In genomic region chr5:180818275-180818674, GRCh38 we compare ENCODE assay signal across 16 cellular contexts. TPM values are rescaled to one million over a fixed set of nuclear protein-coding genes. Genes with fewer than 3 reads are reported as not detected.
DNase-seq lines count a peak whose midpoint lies in the region; ATAC-seq, FAIRE-seq and TF ChIP-seq lines count a peak whose summit lies in the region.
"Had no signal": no experiment of that assay in that cellular context is flagged by ENCODE, and none has a peak within 500 bp of the region (broad histone marks: within the 10 kb centered on the region; RNA-seq: fewer than 3 reads in every experiment).

No MANE protein-coding gene starts in this region.

- intact Hi-C loops in IMR-90 (cut with micrococcal nuclease): no loop called here
- intact Hi-C loops in GM12878 (cut with micrococcal nuclease; ENCODE audit: unreplicated experiment): no loop called here

- no peak overlapping the region for H4K91ac ChIP-seq in IMR-90 (ENCODE audit: insufficient read depth, low read depth, low read length)

- no peak overlapping the region for H3K9ac ChIP-seq in IMR-90 (ENCODE audit: low read depth, low read length)
- H3K9ac ChIP-seq in GM12878 (ENCODE audit: control insufficient read depth, insufficient read depth, low read length): no peak overlapping the region

- no peaks in the 10 kb centered on the region for H3K79me2 ChIP-seq in GM12878 (ENCODE audit: control insufficient read depth, insufficient read depth, low read length)

- H3K9me1 ChIP-seq in IMR-90 (ENCODE audit: insufficient read depth, low read length): no peaks in the 10 kb centered on the region; the same call in 1 of the 2 replicates

- H3K4ac ChIP-seq in IMR-90 (ENCODE audit: low read depth, low read length): peak overlapping the region; percentile 25; the same call in 1 of the 2 replicates

- peak overlapping the region; percentile 71 to 79 for H3K4me3 Mint-ChIP-seq in stimulated activated naive B cell treated with anti-CD40 and anti-IgM and Interleukin-4, amounts not matched to agents 10 μg/mL and 1 μg/mL and 100 μg/mL, for 72 hours
- no peak overlapping the region for H3K4me3 Mint-ChIP-seq in activated T-cell treated with anti-CD3 and anti-CD28 coated beads, Interleukin-2, amount 50 U/mL, for 24 hours
- H3K4me3 Mint-ChIP-seq: activated CD8-positive, alpha-beta T cell treated with anti-CD3 and anti-CD28 coated beads, Interleukin-2, amount 10 ng/mL, durations not matched to agents 7 days and 5 days had no signal

- TF ChIP-seq CTCF in IMR-90 (conservative IDR thresholded peaks at IDR 0.05; ENCODE audit: low read depth, low read length) (no peak), GM12878 (IDR thresholded peaks at IDR 0.05 in 2 of 3, conservative IDR thresholded peaks at IDR 0.05 in 1 of 3; ENCODE audit: control insufficient read depth in 2 of 3, extremely low read depth in 1 of 3, insufficient read depth in 1 of 3, low read depth in 3 of 3, low read length in 3 of 3) (no peak), D721Med (IDR thresholded peaks at IDR 0.05; ENCODE audit: insufficient read depth, missing control alignments) (no peak)

- H2BK120ac ChIP-seq in IMR-90 (ENCODE audit: low read depth, low read length): no peak overlapping the region

- H3K9me3 ChIP-seq in IMR-90 (ENCODE audit: control insufficient read depth, insufficient read depth, low read length): no peaks in the 10 kb centered on the region
- no peaks in the 10 kb centered on the region for H3K9me3 ChIP-seq in GM12878 (replicated peaks; ENCODE audit: control insufficient read depth, insufficient read depth, low read length)
- no peaks in the 10 kb centered on the region for H3K9me3 ChIP-seq in muscle layer of duodenum (ENCODE audit: control insufficient read depth in 1 of 2, low read length in 2 of 2)

- H3K36me3 ChIP-seq in IMR-90 (ENCODE audit: control insufficient read depth, insufficient read depth, low read length) (no peaks in the 10 kb centered on the region), GM12878 (ENCODE audit: control insufficient read depth in 2 of 2, insufficient read depth in 2 of 2, low read length in 1 of 2) (no peaks in the 10 kb centered on the region), muscle layer of duodenum (ENCODE audit: control insufficient read depth in 1 of 2, insufficient read depth in 2 of 2, low read length in 2 of 2) (no peaks in the 10 kb centered on the region)
- H3K36me3 ChIP-seq: cardiac muscle cell had no signal

- no peak overlapping the region for H4K8ac ChIP-seq in IMR-90 (ENCODE audit: low read depth in 2 of 2, low read length in 2 of 2)

- H2BK15ac ChIP-seq in IMR-90 (ENCODE audit: low read depth, low read length): no peak overlapping the region

- TF ChIP-seq EP300 in GM12878 (IDR thresholded peaks at IDR 0.05; ENCODE audit: borderline replicate concordance in 1 of 2, control insufficient read depth in 1 of 2, low read depth in 2 of 2, low read length in 2 of 2): no peak

- no peak overlapping the region for H2AK5ac ChIP-seq in IMR-90 (ENCODE audit: low read depth, low read length)

- H3K4me2 ChIP-seq in IMR-90 (ENCODE audit: low read depth, low read length) (no peak overlapping the region), GM12878 (ENCODE audit: control insufficient read depth, insufficient read depth) (no peak overlapping the region)

- no peak overlapping the region for H4K5ac ChIP-seq in IMR-90 (ENCODE audit: low read depth, low read length)

- TF ChIP-seq RAD21 in IMR-90 (IDR thresholded peaks at IDR 0.05; ENCODE audit: low read length) (no peak), GM12878 (IDR thresholded peaks at IDR 0.05; ENCODE audit: insufficient read depth, low read depth, low read length) (no peak)

- H4K20me1 ChIP-seq in IMR-90 (ENCODE audit: insufficient read depth, low read length) (no peaks in the 10 kb centered on the region), GM12878 (ENCODE audit: control insufficient read depth, insufficient read depth) (no peaks in the 10 kb centered on the region)

- FAIRE-seq in GM12878 (lab: Jason Lieb, UNC): no peak
- no peak for FAIRE-seq in D721Med (lab: Jason Lieb, UNC)

- 100% methylated on average over 1 of the region's 7 CpGs; no CpG with 5 or more reads in 1 of the 2 experiments for WGBS in IMR-90 (ENCODE audit: extremely low coverage in 2 of 2, insufficient read length in 1 of 2), 2 experiments
- WGBS in GM12878 (ENCODE audit: insufficient coverage, insufficient replicate concordance, low lambda C conversion rate, missing lambda C conversion rate): 96% methylated on average over 7 of the region's 7 CpGs

- H3K27me3 ChIP-seq in IMR-90 (ENCODE audit: control insufficient read depth, insufficient read depth, low read length) (no peaks in the 10 kb centered on the region), GM12878 (replicated peaks in 1 of 2; ENCODE audit: control insufficient read depth in 2 of 2, insufficient read depth in 2 of 2, low read length in 1 of 2) (no peaks in the 10 kb centered on the region), muscle layer of duodenum (ENCODE audit: low read depth, low read length) (no peaks in the 10 kb centered on the region)
- H3K27me3 ChIP-seq: cardiac muscle cell had no signal

- H2AFZ ChIP-seq in IMR-90 (replicated peaks; ENCODE audit: low read length, poor library complexity) (peak overlapping the region; percentile 59), GM12878 (ENCODE audit: control insufficient read depth, low read depth, low read length) (no peak overlapping the region)

- no peaks in the 10 kb centered on the region for H3K9me3 Mint-ChIP-seq in stimulated activated naive B cell treated with anti-CD40 and anti-IgM and Interleukin-4, amounts not matched to agents 10 μg/mL and 1 μg/mL and 100 μg/mL, for 72 hours
- no peaks in the 10 kb centered on the region for H3K9me3 Mint-ChIP-seq in activated T-cell treated with anti-CD3 and anti-CD28 coated beads, Interleukin-2, amount 50 U/mL, for 24 hours

- no peak overlapping the region for H3K4me3 ChIP-seq in IMR-90 (ENCODE audit: insufficient read depth, low read depth, low read length)
- H3K4me3 ChIP-seq in GM12878: no peak overlapping the region
- H3K4me3 ChIP-seq in muscle layer of duodenum (ENCODE audit: low read depth in 1 of 2, low read length in 2 of 2): no peak overlapping the region
- H3K4me3 ChIP-seq: cardiac muscle cell had no signal

- RAD21 ChIA-PET in GM12878 (lab: Charles Lee; ENCODE audit: unreplicated experiment): interaction anchor here (1.3 to 9.0 kb wide), 3 partner anchors 10 to 15 kb away, joined by 4 to 70 read pairs (median 8); no protein-coding TSS in a partner anchor

- CTCF ChIA-PET in IMR-90 (lab: Yijun Ruan, JAX) (no interaction called here), GM12878 (lab: Yijun Ruan, JAX) (interaction anchor here (1.4 to 2.7 kb wide), 3 partner anchors 10 to 19 kb away, joined by 6 to 7 read pairs (median 6); no protein-coding TSS in a partner anchor)

- DNase-seq in IMR-90: no peak
- DNase-seq in GM12878 (ENCODE audit: low read depth, low spot score): no peak
- DNase-seq in stimulated activated naive B cell treated with anti-CD40 and anti-IgM and Interleukin-4, amounts not matched to agents 10 μg/mL and 1 μg/mL and 100 μg/mL, for 72 hours: no peak
- DNase-seq in activated T-cell treated with anti-CD3 and anti-CD28 coated beads, Interleukin-2, amount 50 U/mL, for 24 hours: no peak
- DNase-seq in D721Med (ENCODE audit: insufficient read length, low spot score): no peak
- DNase-seq: activated CD8-positive, alpha-beta T cell treated with anti-CD3 and anti-CD28 coated beads, Interleukin-2, amount 10 ng/mL, durations not matched to agents 7 days and 5 days; activated effector memory CD4-positive, alpha-beta T cell treated with anti-CD3 and anti-CD28 coated beads, Interleukin-2, amount 50 U/mL, for 16 hours; glutamatergic neuron; NCI-H2081; occipital lobe; SIG-M5; stimulated activated CD4-positive, alpha-beta T cell treated with anti-CD3 and anti-CD28 coated beads, Interleukin-1b, Interleukin-23, amount 100 ng/mL, for 48 hours had no signal

- TF ChIP-seq POLR2A in IMR-90 (IDR thresholded peaks at IDR 0.05; ENCODE audit: low read depth, low read length) (no peak), GM12878 (IDR thresholded peaks at IDR 0.05; ENCODE audit: low read depth, low read length) (no peak)

- peaks cover 52 to 77% of the 10 kb centered on the region in 2 donors for H3K4me1 Mint-ChIP-seq in stimulated activated naive B cell treated with anti-CD40 and anti-IgM and Interleukin-4, amounts not matched to agents 10 μg/mL and 1 μg/mL and 100 μg/mL, for 72 hours
- H3K4me1 Mint-ChIP-seq in activated T-cell treated with anti-CD3 and anti-CD28 coated beads, Interleukin-2, amount 50 U/mL, for 24 hours (ENCODE audit: low read depth): peaks cover 61% of the 10 kb centered on the region

- BruUV-seq in IMR-90 (replicated peaks; lab: Mats Ljungman, UMichigan): no TSS peak
- BruUV-seq in GM12878 (replicated peaks; lab: Mats Ljungman, UMichigan): no TSS peak

- H3K27me3 Mint-ChIP-seq in stimulated activated naive B cell treated with anti-CD40 and anti-IgM and Interleukin-4, amounts not matched to agents 10 μg/mL and 1 μg/mL and 100 μg/mL, for 72 hours: peaks cover 0 to 5% of the 10 kb centered on the region in 2 donors
- no peaks in the 10 kb centered on the region for H3K27me3 Mint-ChIP-seq in activated T-cell treated with anti-CD3 and anti-CD28 coated beads, Interleukin-2, amount 50 U/mL, for 24 hours

- H3K4me1 ChIP-seq in IMR-90 (ENCODE audit: control insufficient read depth, insufficient read depth, low read length): peaks cover 11% of the 10 kb centered on the region
- peaks cover 61% of the 10 kb centered on the region for H3K4me1 ChIP-seq in GM12878 (ENCODE audit: control insufficient read depth, insufficient read depth, low read length)
- peaks cover 6% of the 10 kb centered on the region in 2 donors for H3K4me1 ChIP-seq in muscle layer of duodenum (ENCODE audit: control insufficient read depth in 1 of 2, insufficient read depth in 2 of 2, low read length in 2 of 2)

- no peak overlapping the region for H2BK20ac ChIP-seq in IMR-90 (ENCODE audit: low read depth, low read length)

- H3K23ac ChIP-seq in IMR-90 (ENCODE audit: low read depth, low read length): 0 out of 2 replicates have a peak overlapping the region, but pooled peaks have one; percentile 19

- no peak overlapping the region for H3K18ac ChIP-seq in IMR-90 (ENCODE audit: low read depth, low read length)

- dilution Hi-C loops in IMR-90 (cut with HindIII; ENCODE audit: low sequenced_read_pairs, unreplicated experiment): no loop called here

- ATAC-seq in IMR-90 (ENCODE audit: low read depth) (no peak), GM12878 (no peak), GM18520 (IDR thresholded peaks at IDR 0.05; ENCODE audit: unreplicated experiment) (no peak)
- no peak for ATAC-seq in stimulated activated naive B cell treated with anti-CD40 and anti-IgM and Interleukin-4, amounts not matched to agents 10 μg/mL and 1 μg/mL and 100 μg/mL, for 72 hours (replicated peaks)
- no peak for ATAC-seq in activated CD4-positive, CD25-positive, alpha-beta regulatory T cell treated with anti-CD3 and anti-CD28 coated beads, Interleukin-2, amount 50 U/mL, for 24 hours
- ATAC-seq: activated CD8-positive, alpha-beta T cell treated with anti-CD3 and anti-CD28 coated beads, Interleukin-2, amount 10 ng/mL, durations not matched to agents 7 days and 5 days had no signal

- peak overlapping the region; percentile 99 for H3K27ac Mint-ChIP-seq in stimulated activated naive B cell treated with anti-CD40 and anti-IgM and Interleukin-4, amounts not matched to agents 10 μg/mL and 1 μg/mL and 100 μg/mL, for 72 hours
- no peak overlapping the region for H3K27ac Mint-ChIP-seq in activated T-cell treated with anti-CD3 and anti-CD28 coated beads, Interleukin-2, amount 50 U/mL, for 24 hours
- H3K27ac Mint-ChIP-seq: activated CD8-positive, alpha-beta T cell treated with anti-CD3 and anti-CD28 coated beads, Interleukin-2, amount 10 ng/mL, durations not matched to agents 7 days and 5 days had no signal

- H3K79me1 ChIP-seq in IMR-90 (ENCODE audit: low read depth in 1 of 2, low read length in 2 of 2): no peaks in the 10 kb centered on the region; a peak in 1 of 4 replicates

- peaks cover 25 to 29% of the 10 kb centered on the region in 2 donors for H3K36me3 Mint-ChIP-seq in stimulated activated naive B cell treated with anti-CD40 and anti-IgM and Interleukin-4, amounts not matched to agents 10 μg/mL and 1 μg/mL and 100 μg/mL, for 72 hours
- H3K36me3 Mint-ChIP-seq in activated T-cell treated with anti-CD3 and anti-CD28 coated beads, Interleukin-2, amount 50 U/mL, for 24 hours (ENCODE audit: low read depth): no peaks in the 10 kb centered on the region

- H2BK5ac ChIP-seq in IMR-90 (ENCODE audit: low read depth, low read length, poor library complexity, severe bottlenecking): no peak overlapping the region

- SMC1A ChIA-PET in GM12878 (lab: Charles Lee; ENCODE audit: uncharacterized antibody, unreplicated experiment): interaction anchor here (0.6 to 3.8 kb wide), 4 partner anchors 8 to 13 kb away, joined by 3 to 22 read pairs (median 8); no protein-coding TSS in a partner anchor

- no peak overlapping the region for H3K56ac ChIP-seq in IMR-90 (ENCODE audit: extremely low read depth, insufficient read depth, low read length)

- peak overlapping the region; percentile 22 for H2AK9ac ChIP-seq in IMR-90 (replicated peaks; ENCODE audit: low read depth, low read length, poor library complexity)

- H3K14ac ChIP-seq in IMR-90 (replicated peaks; ENCODE audit: low read depth, low read length): no peak overlapping the region

- in situ Hi-C loops in IMR-90 (cut with MboI; ENCODE audit: low sequenced_read_pairs) (no loop called here), GM12878 (cut with MboI) (loop anchor here (25.0 kb wide), 1 partner anchor 1006 kb away; the partner anchor contains the start of genes MGAT4B and SQSTM1)

- POLR2A ChIA-PET in IMR-90 (lab: Charles Lee; ENCODE audit: unreplicated experiment) (interaction anchor here (1.0 kb wide), 1 partner anchor 8 kb away, joined by 3 read pairs; no protein-coding TSS in a partner anchor), GM12878 (lab: Charles Lee) (interaction anchor here (1.5 to 3.8 kb wide), 3 partner anchors 9 to 14 kb away, joined by 5 to 41 read pairs (median 10); no protein-coding TSS in a partner anchor)

- H3K27ac ChIP-seq in IMR-90 (ENCODE audit: insufficient read depth, low read length) (no peak overlapping the region), GM12878 (ENCODE audit: control insufficient read depth, insufficient read depth) (0 out of 2 replicates have a peak overlapping the region, but pooled peaks have one; percentile 9), muscle layer of duodenum (ENCODE audit: low read length) (peak overlapping the region; percentile 67)
- H3K27ac ChIP-seq: cardiac muscle cell had no signal

RNA-seq across cellular contexts. Expression of gene MGAT1, which starts 15.7 kb away (rescaled TPM):
- 56.3 and 62.2 TPM in 2 replicates for total RNA-seq in IMR-90 (2012; rRNA removed)
- 141 and 150 TPM in 2 replicates for polyA plus RNA-seq in IMR-90 (2012; rRNA removed)
- polyA plus RNA-seq in IMR-90 (2012; cell fraction: cytosol; rRNA removed): 154 and 222 TPM in 2 replicates
- 76.6 and 140 TPM in 2 replicates for polyA plus RNA-seq in IMR-90 (2012; cell fraction: nucleus; rRNA removed; ENCODE audit: low replicate concordance)
- total RNA-seq in GM12878 (2013; cell fraction: nucleolus; rRNA removed): 148 and 157 TPM in 2 replicates
- 44.6 and 50.7 TPM in 2 replicates for total RNA-seq in GM12878 (2014; rRNA removed)
- total RNA-seq in GM12878 (2014; rRNA removed; fragmentation: Illumina TruSeq; extraction: Trizol): 32.5 and 33.6 TPM in 2 replicates
- 76.4 and 82.3 TPM in 2 replicates for total RNA-seq in GM12878 (2021)
- polyA plus RNA-seq in GM12878 (2011; ENCODE audit: low read depth): 61.9 TPM
- polyA plus RNA-seq in GM12878 (2011; rRNA removed): 74.1 and 88.4 TPM in 2 replicates
- 118 and 136 TPM in 2 replicates for polyA plus RNA-seq in GM12878 (2011; cell fraction: cytosol; rRNA removed)
- 129 and 130 TPM in 2 replicates for polyA plus RNA-seq in GM12878 (2011; cell fraction: nucleus; rRNA removed)
- 109 and 110 TPM in 2 replicates for polyA plus RNA-seq in GM12878 (2012)
- polyA plus RNA-seq in GM12878 (2014; fragmentation: Illumina TruSeq; extraction: Trizol): 32.3 and 38.1 TPM in 2 replicates
- 1 to 10 TPM; 3.1 to 7.7 TPM for polyA plus RNA-seq in GM12878 (2014; fragmentation: Nextera tagmentation; extraction: Ambion mirVana)
- polyA plus RNA-seq in GM12878 (2014; rRNA removed): 74.7 and 90.4 TPM in 2 replicates
- 10 to 100 TPM; 75.2 to 85.9 TPM for polyA plus RNA-seq in GM12878 (2016; fragmentation: Nextera tagmentation; extraction: Ambion mirVana)
- 74.1 and 128 TPM in 2 replicates for polyA minus RNA-seq in GM12878 (2011; rRNA and poly(A)+ RNA removed)
- polyA minus RNA-seq in GM12878 (2011; cell fraction: cytosol; rRNA and poly(A)+ RNA removed): 60.1 and 60.4 TPM in 2 replicates
- 48.4 and 56.6 TPM in 2 replicates for polyA minus RNA-seq in GM12878 (2011; cell fraction: nucleus; rRNA and poly(A)+ RNA removed)

RNA-seq across cellular contexts. Expression of gene ZFP62, which starts 42.8 kb away (rescaled TPM):
- total RNA-seq in IMR-90 (2012; rRNA removed) (20.3 and 29.7 TPM in 2 replicates), GM12878 (2014; rRNA removed) (19.6 and 24.0 TPM in 2 replicates), GM12878 (2014; rRNA removed; fragmentation: Illumina TruSeq; extraction: Trizol) (26.8 and 27.4 TPM in 2 replicates), GM12878 (2021) (20.3 and 24.8 TPM in 2 replicates)
- polyA plus RNA-seq in IMR-90 (2012; rRNA removed) (5.4 and 8.2 TPM in 2 replicates), GM12878 (2011; rRNA removed) (39.7 and 69.5 TPM in 2 replicates), GM12878 (2014; fragmentation: Illumina TruSeq; extraction: Trizol) (21.8 and 32.2 TPM in 2 replicates), GM12878 (2014; fragmentation: Nextera tagmentation; extraction: Ambion mirVana) (10 to 100 TPM in 1 of 2 experiments, 1 to 10 TPM in 1; 9.2 to 16.4 TPM), GM12878 (2014; rRNA removed) (14.8 and 17.1 TPM in 2 replicates), GM12878 (2016; fragmentation: Nextera tagmentation; extraction: Ambion mirVana) (10 to 100 TPM; 24.6 to 26.0 TPM)
- 0.59 and 1.5 TPM in 2 replicates for polyA plus RNA-seq in IMR-90 (2012; cell fraction: cytosol; rRNA removed)
- polyA plus RNA-seq in IMR-90 (2012; cell fraction: nucleus; rRNA removed; ENCODE audit: low replicate concordance): 2.2 and 19.6 TPM in 2 replicates
- total RNA-seq in GM12878 (2013; cell fraction: nucleolus; rRNA removed): 92.1 and 95.1 TPM in 2 replicates
- 8.8 TPM for polyA plus RNA-seq in GM12878 (2011; ENCODE audit: low read depth)
- 10.8 and 11.9 TPM in 2 replicates for polyA plus RNA-seq in GM12878 (2011; cell fraction: cytosol; rRNA removed)
- 53.4 and 65.6 TPM in 2 replicates for polyA plus RNA-seq in GM12878 (2011; cell fraction: nucleus; rRNA removed)
- 16.1 and 21.7 TPM in 2 replicates for polyA plus RNA-seq in GM12878 (2012)
- 20.1 and 25.2 TPM in 2 replicates for polyA minus RNA-seq in GM12878 (2011; rRNA and poly(A)+ RNA removed)
- polyA minus RNA-seq in GM12878 (2011; cell fraction: cytosol; rRNA and poly(A)+ RNA removed): 8.0 and 10.0 TPM in 2 replicates
- 17.4 and 22.6 TPM in 2 replicates for polyA minus RNA-seq in GM12878 (2011; cell fraction: nucleus; rRNA and poly(A)+ RNA removed)
